ENCODE assay signal across 10 cellular contexts in genomic region chr4:1194028-1194900, GRCh38. TPM values are rescaled to one million over a fixed set of nuclear protein-coding genes. Genes with fewer than 3 reads are reported as not detected.
A peak's percentile ranks its signal among the peaks of the same experiment; 100 is the strongest.
DNase-seq lines count a peak whose midpoint lies in the region; ATAC-seq and TF ChIP-seq lines count a peak whose summit lies in the region.
"Had no signal": no experiment of that assay in that cellular context is flagged by ENCODE, and none has a peak within 500 bp of the region (broad histone marks: within the 10 kb centered on the region; RNA-seq: fewer than 3 reads in every experiment).

No MANE protein-coding gene starts in this region.

- no peak overlapping the region for H3K27ac Mint-ChIP-seq in stimulated activated memory B cell treated with anti-CD40 and anti-IgM and Interleukin-4, amounts not matched to agents 10 μg/mL and 1 μg/mL and 100 μg/mL, for 72 hours
- H3K27ac Mint-ChIP-seq: T-cell had no signal

- no peak overlapping the region for H3K4me2 ChIP-seq in hepatocyte

- H3K4me3 ChIP-seq in hepatocyte = no peak overlapping the region

- H3K4me3 Mint-ChIP-seq in stimulated activated memory B cell treated with anti-CD40 and anti-IgM and Interleukin-4, amounts not matched to agents 10 μg/mL and 1 μg/mL and 100 μg/mL, for 72 hours = no peak overlapping the region
- H3K4me3 Mint-ChIP-seq: T-cell had no signal

- peak; percentile 42 for DNase-seq in GM13976 (ENCODE audit: low spot score)
- peak in 41 of 58 donors; percentile 24 to 78 (median 51) for DNase-seq in anterior cingulate cortex (lab: John Stamatoyannopoulos, UW)
- DNase-seq in hepatocyte (ENCODE audit: low spot score) = peak; percentile 36
- no peak for DNase-seq in iPS-NIHi7 (ENCODE audit: extremely low spot score)
- no peak for DNase-seq in COLO829 (ENCODE audit: low spot score)

- H3K36me3 Mint-ChIP-seq in stimulated activated memory B cell treated with anti-CD40 and anti-IgM and Interleukin-4, amounts not matched to agents 10 μg/mL and 1 μg/mL and 100 μg/mL, for 72 hours = no peaks in the 10 kb centered on the region

- H3K79me2 ChIP-seq in hepatocyte = no peaks in the 10 kb centered on the region
- H3K79me2 ChIP-seq: parathyroid adenoma had no signal

- no peaks in the 10 kb centered on the region for H3K27me3 Mint-ChIP-seq in stimulated activated memory B cell treated with anti-CD40 and anti-IgM and Interleukin-4, amounts not matched to agents 10 μg/mL and 1 μg/mL and 100 μg/mL, for 72 hours
- H3K27me3 Mint-ChIP-seq: T-cell had no signal

- peak; percentile 37 for ATAC-seq in stimulated activated memory B cell treated with anti-CD40 and anti-IgM and Interleukin-4, amounts not matched to agents 10 μg/mL and 1 μg/mL and 100 μg/mL, for 72 hours
- ATAC-seq in HG03439 (IDR thresholded peaks at IDR 0.05; ENCODE audit: unreplicated experiment) (no peak), GM18858 (IDR thresholded peaks at IDR 0.05; ENCODE audit: unreplicated experiment) (no peak)
- ATAC-seq: T-cell had no signal

- WGBS in hepatocyte (ENCODE audit: low lambda C conversion rate, missing lambda C conversion rate) = 88% methylated on average over 45 of the region's 52 CpGs

- no peaks in the 10 kb centered on the region for H4K20me1 ChIP-seq in hepatocyte (ENCODE audit: insufficient read depth, poor library complexity, severe bottlenecking)

- TF ChIP-seq CTCF in GM13976 (IDR thresholded peaks at IDR 0.05; ENCODE audit: borderline replicate concordance, control extremely low read depth, extremely low read depth, insufficient read depth, missing control alignments) = no peak
- TF ChIP-seq CTCF in hepatocyte (IDR thresholded peaks at IDR 0.05; ENCODE audit: poor library complexity) = no peak

- H3K4me1 Mint-ChIP-seq in stimulated activated memory B cell treated with anti-CD40 and anti-IgM and Interleukin-4, amounts not matched to agents 10 μg/mL and 1 μg/mL and 100 μg/mL, for 72 hours = no peaks in the 10 kb centered on the region

- H3K9me3 Mint-ChIP-seq in stimulated activated memory B cell treated with anti-CD40 and anti-IgM and Interleukin-4, amounts not matched to agents 10 μg/mL and 1 μg/mL and 100 μg/mL, for 72 hours = no peaks in the 10 kb centered on the region
- H3K9me3 Mint-ChIP-seq: T-cell had no signal

- H2AFZ ChIP-seq in hepatocyte = no peak overlapping the region
- H2AFZ ChIP-seq: parathyroid adenoma had no signal

- no peaks in the 10 kb centered on the region for H3K9me2 ChIP-seq in hepatocyte (replicated peaks; ENCODE audit: insufficient read depth)

- H3K36me3 ChIP-seq in hepatocyte (replicated peaks; ENCODE audit: insufficient read depth, low read depth) = no peaks in the 10 kb centered on the region

- in situ Hi-C loops in GM13976 (cut with MboI; ENCODE audit: low sequenced_read_pairs, unreplicated experiment) = no loop called here

- H3K9me3 ChIP-seq in hepatocyte (ENCODE audit: low read depth) = no peaks in the 10 kb centered on the region

- no peaks in the 10 kb centered on the region for H3K27me3 ChIP-seq in hepatocyte

- peaks cover 13% of the 10 kb centered on the region for H3K4me1 ChIP-seq in hepatocyte (ENCODE audit: insufficient read depth)

- H3K27ac ChIP-seq in hepatocyte = peak overlapping the region; percentile 57
- H3K27ac ChIP-seq: parathyroid adenoma had no signal

RNA-seq across cellular contexts. Expression of gene SPON2, which starts 21.9 kb away (rescaled TPM):
- 308 and 403 TPM in 2 replicates for total RNA-seq in hepatocyte
- polyA plus RNA-seq in hepatocyte = 1,210 and 1,380 TPM in 2 replicates

RNA-seq across cellular contexts. Expression of gene CTBP1, which starts 54.7 kb away (rescaled TPM):
- 129 and 169 TPM in 2 replicates for total RNA-seq in hepatocyte
- polyA plus RNA-seq in hepatocyte = 147 and 179 TPM in 2 replicates

Comparison
In these comparisons a context has a peak if more than half of its experiments do, and no peak if none do; other contexts are left out.
1. DNase-seq: peak in GM13976 (single experiment), anterior cingulate cortex (41 of 58) and hepatocyte (single experiment); none in iPS-NIHi7 (single experiment) and COLO829 (single experiment).